17 cellular contexts compared by ENCODE assay signal in genomic region chr10:92052088-92052487, GRCh38.
"Had no signal": no experiment of that assay in that cellular context is flagged by ENCODE, and none has a peak within 500 bp of the region (broad histone marks: within the 10 kb centered on the region; RNA-seq: fewer than 3 reads in every experiment).

No MANE protein-coding gene starts in this region.

- H3K9me3 ChIP-seq: esophagus squamous epithelium, mucosa of descending colon, transverse colon had no signal

- H3K27ac ChIP-seq: esophagus squamous epithelium, parathyroid adenoma, skin epidermis, transverse colon had no signal

- H3K4me3 ChIP-seq: esophagus squamous epithelium, mucosa of descending colon, skin epidermis, transverse colon had no signal

- DNase-seq: activated CD4-positive, alpha-beta memory T cell treated with anti-CD3 and anti-CD28 coated beads, Interleukin-2, amount 10 ng/mL, durations not matched to agents 7 days and 5 days; activated CD4-positive, alpha-beta T cell treated with anti-CD3 and anti-CD28 coated beads for 4 hours; activated effector memory CD4-positive, alpha-beta T cell treated with Interleukin-2 at 50 U/mL for 16 hours; activated T-cell treated with anti-CD3 and anti-CD28 coated beads, Interleukin-2, amount 50 U/mL, for 4 hours; amniotic stem cell; effector CD8-positive, alpha-beta T cell; esophagus squamous epithelium; mucosa of descending colon; naive thymus-derived CD4-positive, alpha-beta T cell; stimulated activated CD4-positive, alpha-beta T cell treated with anti-CD3 and anti-CD28 coated beads, Interleukin-15, amount 100 ng/mL, for 24 hours; stimulated activated CD4-positive, alpha-beta T cell treated with anti-CD3 and anti-CD28 coated beads, Interleukin-4, amount 100 ng/mL, for 1 hour; stimulated activated naive CD4-positive, alpha-beta T cell; T-helper 1 cell; transverse colon had no signal

- H3K4me1 ChIP-seq: esophagus squamous epithelium, parathyroid adenoma, transverse colon had no signal

- H3K27me3 ChIP-seq: esophagus squamous epithelium, transverse colon had no signal

- ATAC-seq: activated T-cell treated with anti-CD3 and anti-CD28 coated beads, Interleukin-2, amount 50 U/mL, for 4 hours; mucosa of descending colon; naive thymus-derived CD4-positive, alpha-beta T cell; SK-N-SH treated with all-trans-retinoic acid at 6 μM for 48 hours had no signal
